7 cellular contexts compared by ENCODE assay signal in the genomic region with DNA sequence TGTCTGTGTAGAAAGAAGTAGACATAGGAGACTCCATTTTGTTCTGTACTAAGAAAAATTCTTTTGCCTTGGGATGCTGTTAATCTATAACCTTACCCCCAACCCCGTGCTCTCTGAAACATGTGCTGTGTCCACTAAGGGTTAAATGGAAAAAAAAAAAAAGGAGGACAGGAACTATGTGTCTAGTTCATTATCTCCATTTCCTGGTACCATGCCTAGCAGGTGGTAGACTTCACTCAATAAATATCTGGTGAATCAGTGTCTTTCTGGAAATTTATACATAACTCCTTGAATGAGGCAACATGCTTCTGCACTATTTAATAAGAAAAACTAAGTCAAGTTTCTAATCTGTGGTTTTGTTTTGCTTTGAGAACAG. TPM values are rescaled to one million over a fixed set of nuclear protein-coding genes. Genes with fewer than 3 reads are reported as not detected.
DNase-seq lines count a peak whose midpoint lies in the region; ATAC-seq and TF ChIP-seq lines count a peak whose summit lies in the region.
"Not testable (repeated sequence)": the region's sequence is repeated elsewhere in the genome, so short reads cannot be mapped to it uniquely, and the experiment has no call there.
"Had no signal": no experiment of that assay in that cellular context is flagged by ENCODE, and none has a peak within 500 bp of the region (broad histone marks: within the 10 kb centered on the region; RNA-seq: fewer than 3 reads in every experiment).

No MANE protein-coding gene starts in this region.

- in situ Hi-C loops in HAP-1 (cut with MboI; ENCODE audit: low sequenced_read_pairs) = loop anchor here (10.0 kb wide), 1 partner anchor 76 kb away; no protein-coding TSS in a partner anchor
- in situ Hi-C loops in mammary epithelial cell (cut with MboI; ENCODE audit: low sequenced_read_pairs in 2 of 2) = not testable (repeated sequence)

- H3K4me2 ChIP-seq in mammary epithelial cell (ENCODE audit: insufficient read depth, low read depth, low read length) (peak overlapping the region; percentile 74), hepatocyte (peak overlapping the region; percentile 75), neuronal stem cell (ENCODE audit: insufficient read depth, low read length, poor library complexity, severe bottlenecking) (peak overlapping the region; percentile 61)

- peaks cover 33% of the 10 kb centered on the region for H3K36me3 ChIP-seq in HAP-1 (replicated peaks)
- not testable (repeated sequence) for H3K36me3 ChIP-seq in mammary epithelial cell (ENCODE audit: insufficient read depth, low read length); hepatocyte (replicated peaks; ENCODE audit: insufficient read depth, low read depth); upper lobe of right lung
- H3K36me3 ChIP-seq in neuronal stem cell (replicated peaks in 1 of 2; ENCODE audit: control insufficient read depth in 2 of 2, insufficient read depth in 2 of 2, low read length in 2 of 2) = peaks cover 8 to 29% of the 10 kb centered on the region in 2 donors

- H3K9me2 ChIP-seq in hepatocyte (replicated peaks; ENCODE audit: insufficient read depth) = not testable (repeated sequence)

- H3K4me1 ChIP-seq in HAP-1 (peaks cover 16% of the 10 kb centered on the region; the same call in 1 of the 2 replicates), mammary epithelial cell (ENCODE audit: insufficient read depth, low read length) (peaks cover 12% of the 10 kb centered on the region)
- H3K4me1 ChIP-seq in hepatocyte (ENCODE audit: insufficient read depth); neuronal stem cell (ENCODE audit: control insufficient read depth in 2 of 2, insufficient read depth in 1 of 2, low read depth in 1 of 2, low read length in 2 of 2); upper lobe of right lung: not testable (repeated sequence)

- not testable (repeated sequence) for H3K9me3 Mint-ChIP-seq in T-helper 2 cell treated with Interferon-gamma antibody and Interleukin-4, amounts not matched to agents 5 μg/mL and 100 μg/mL, for 36 hours

- not testable (repeated sequence) for H3K14ac ChIP-seq in neuronal stem cell (ENCODE audit: low read length)

- H4K8ac ChIP-seq in neuronal stem cell (ENCODE audit: low read depth, low read length) = peak overlapping the region; percentile 7

- DNase-seq in HAP-1 (ENCODE audit: low spot score in 2 of 2); T-helper 2 cell treated with Interferon-gamma antibody and Interleukin-4, amounts not matched to agents 5 μg/mL and 100 μg/mL, for 36 hours (ENCODE audit: low spot score); mammary epithelial cell; hepatocyte (ENCODE audit: low spot score); neuronal stem cell (ENCODE audit: low spot score); upper lobe of right lung: not testable (repeated sequence)

- H3K27ac ChIP-seq in mammary epithelial cell (ENCODE audit: insufficient read depth, low read depth, low read length) (peak overlapping the region; percentile 63), hepatocyte (peak overlapping the region; percentile 85), neuronal stem cell (replicated peaks; ENCODE audit: low read length) (peak overlapping the region; percentile 69), upper lobe of right lung (peak overlapping the region; percentile 89)

- peaks cover 17% of the 10 kb centered on the region for H3K4me1 Mint-ChIP-seq in T-helper 2 cell treated with Interferon-gamma antibody and Interleukin-4, amounts not matched to agents 5 μg/mL and 100 μg/mL, for 36 hours (ENCODE audit: low read depth)

- H3K27ac Mint-ChIP-seq in T-helper 2 cell treated with Interferon-gamma antibody and Interleukin-4, amounts not matched to agents 5 μg/mL and 100 μg/mL, for 36 hours = peak overlapping the region; percentile 95

- H3K27me3 Mint-ChIP-seq in T-helper 2 cell treated with Interferon-gamma antibody and Interleukin-4, amounts not matched to agents 5 μg/mL and 100 μg/mL, for 36 hours (ENCODE audit: low read depth) = not testable (repeated sequence)

- not testable (repeated sequence) for H2BK15ac ChIP-seq in neuronal stem cell (ENCODE audit: low read length)

- peaks cover 25% of the 10 kb centered on the region for H3K36me3 Mint-ChIP-seq in T-helper 2 cell treated with Interferon-gamma antibody and Interleukin-4, amounts not matched to agents 5 μg/mL and 100 μg/mL, for 36 hours (ENCODE audit: low read depth)

- not testable (repeated sequence) for H2BK12ac ChIP-seq in neuronal stem cell (ENCODE audit: low read length)

- not testable (repeated sequence) for H2AK5ac ChIP-seq in neuronal stem cell (ENCODE audit: low read depth, low read length)

- not testable (repeated sequence) for TF ChIP-seq CTCF in mammary epithelial cell (conservative IDR thresholded peaks at IDR 0.05 in 1 of 2, IDR thresholded peaks at IDR 0.05 in 1 of 2; ENCODE audit: extremely low read depth in 1 of 2, insufficient read depth in 1 of 2, low read depth in 1 of 2, low read length in 2 of 2); hepatocyte (IDR thresholded peaks at IDR 0.05; ENCODE audit: poor library complexity); upper lobe of right lung (IDR thresholded peaks at IDR 0.05)

- H4K20me1 ChIP-seq in mammary epithelial cell (ENCODE audit: insufficient read depth, low read length); hepatocyte (ENCODE audit: insufficient read depth, poor library complexity, severe bottlenecking): not testable (repeated sequence)

- BruUV-seq in mammary epithelial cell (replicated peaks; lab: Mats Ljungman, UMichigan) = not testable (repeated sequence)

- not testable (repeated sequence) for H3K23ac ChIP-seq in neuronal stem cell (ENCODE audit: low read depth, low read length, poor library complexity)

- H3K4ac ChIP-seq in neuronal stem cell (ENCODE audit: low read length) = not testable (repeated sequence)

- intact Hi-C loops in mammary epithelial cell (cut with micrococcal nuclease) = loop anchor here (1.0 to 2.0 kb wide), 4 partner anchors 8 to 273 kb away; a partner anchor contains a TSS
- intact Hi-C loops in upper lobe of right lung (cut with DNase I) = not testable (repeated sequence)

- H3K9me3 ChIP-seq in HAP-1; mammary epithelial cell (replicated peaks; ENCODE audit: insufficient read depth, low read length); hepatocyte (ENCODE audit: low read depth); neuronal stem cell (replicated peaks in 1 of 2; ENCODE audit: control insufficient read depth in 2 of 2, insufficient read depth in 1 of 2, low read depth in 1 of 2, low read length in 2 of 2); upper lobe of right lung: not testable (repeated sequence)

- H2BK120ac ChIP-seq in neuronal stem cell (ENCODE audit: low read depth, low read length) = not testable (repeated sequence)

- H3K79me1 ChIP-seq in neuronal stem cell (ENCODE audit: low read depth, low read length) = not testable (repeated sequence)

- peak overlapping the region; percentile 22 for H4K91ac ChIP-seq in neuronal stem cell (ENCODE audit: low read depth, low read length, poor library complexity)

- H3K79me2 ChIP-seq in mammary epithelial cell (ENCODE audit: insufficient read depth, low read length) = peaks cover 37% of the 10 kb centered on the region
- peaks cover 10% of the 10 kb centered on the region for H3K79me2 ChIP-seq in hepatocyte

- not testable (repeated sequence) for H3K18ac ChIP-seq in neuronal stem cell (ENCODE audit: low read length)

- H2AFZ ChIP-seq in mammary epithelial cell (ENCODE audit: low read depth, low read length) (peak overlapping the region; percentile 91), hepatocyte (peak overlapping the region; percentile 79), neuronal stem cell (ENCODE audit: low read length) (peak overlapping the region; percentile 88)

- dilution Hi-C loops in mammary epithelial cell (cut with HindIII; ENCODE audit: low sequenced_read_pairs) = not testable (repeated sequence)

- H3K4me3 Mint-ChIP-seq in T-helper 2 cell treated with Interferon-gamma antibody and Interleukin-4, amounts not matched to agents 5 μg/mL and 100 μg/mL, for 36 hours = peak overlapping the region; percentile 95

- not testable (repeated sequence) for ATAC-seq in upper lobe of right lung

- CTCF ChIA-PET in mammary epithelial cell (lab: Charles Lee; ENCODE audit: low non-redundant PET) = interaction anchor here (0.6 kb wide), 1 partner anchor 18 kb away, joined by 10 read pairs; no protein-coding TSS in a partner anchor

- H3K9ac ChIP-seq in mammary epithelial cell (ENCODE audit: insufficient read depth, low read length) = peak overlapping the region; percentile 67
- not testable (repeated sequence) for H3K9ac ChIP-seq in neuronal stem cell (ENCODE audit: low read depth, low read length, poor library complexity)

- 100% methylated on average over 1 of the region's 1 CpG for WGBS in mammary epithelial cell (ENCODE audit: low coverage, missing lambda C conversion rate)
- 60% methylated on average over 1 of the region's 1 CpG for WGBS in hepatocyte (ENCODE audit: low lambda C conversion rate, missing lambda C conversion rate)
- no CpG with 5 or more reads among the region's 1 CpG for WGBS in neuronal stem cell (ENCODE audit: extremely low coverage in 2 of 2, insufficient read length in 2 of 2, insufficient replicate concordance in 1 of 2), 2 donors

- H3K27me3 ChIP-seq in HAP-1 (ENCODE audit: low read depth); mammary epithelial cell (ENCODE audit: insufficient read depth, low read length); hepatocyte; neuronal stem cell (ENCODE audit: control insufficient read depth in 3 of 3, insufficient read depth in 3 of 3, low read depth in 1 of 3, low read length in 3 of 3); upper lobe of right lung: not testable (repeated sequence)

- H3K4me3 ChIP-seq in HAP-1 = peak overlapping the region; percentile 80
- peak overlapping the region; percentile 63 to 88 (median 83) for H3K4me3 ChIP-seq in mammary epithelial cell (replicated peaks in 1 of 3; ENCODE audit: insufficient read depth in 1 of 3, low read depth in 2 of 3, low read length in 3 of 3)
- H3K4me3 ChIP-seq in hepatocyte = peak overlapping the region; percentile 63
- peak overlapping the region; percentile 81 for H3K4me3 ChIP-seq in neuronal stem cell (ENCODE audit: low read length in 2 of 2)
- peak overlapping the region; percentile 64 for H3K4me3 ChIP-seq in upper lobe of right lung

- not testable (repeated sequence) for H2BK5ac ChIP-seq in neuronal stem cell (ENCODE audit: low read length)

RNA-seq across cellular contexts. Expression of a gene that starts 0.7 kb away (rescaled TPM):
- total RNA-seq in mammary epithelial cell (10 to 100 TPM in 1 of 2 donors, 1 to 10 TPM in 1; 1.0 to 29.8 TPM), hepatocyte (4.1 and 5.8 TPM in 2 replicates), upper lobe of right lung (0.93 TPM)
- polyA plus RNA-seq in mammary epithelial cell (38.0 TPM), hepatocyte (6.7 and 8.8 TPM in 2 replicates)
- 26.3 TPM for polyA minus RNA-seq in mammary epithelial cell
- polyA plus RNA-seq in neuronal stem cell (2013, experiment 1 of 2) = 90.4 TPM
- polyA plus RNA-seq in neuronal stem cell (2013, experiment 2 of 2) = 92.2 TPM

RNA-seq across cellular contexts. Expression of a gene that starts 8.0 kb away (rescaled TPM):
- total RNA-seq in mammary epithelial cell = not detected
- not detected for polyA plus RNA-seq in mammary epithelial cell
- polyA minus RNA-seq in mammary epithelial cell = under 0.01 TPM
- not detected in 2 replicates for total RNA-seq in hepatocyte
- not detected in 2 replicates for polyA plus RNA-seq in hepatocyte
- not detected for polyA plus RNA-seq in neuronal stem cell (2013, experiment 1 of 2)
- not detected for polyA plus RNA-seq in neuronal stem cell (2013, experiment 2 of 2)
- total RNA-seq in upper lobe of right lung = not detected
- total RNA-seq: left cardiac atrium had no signal

RNA-seq across cellular contexts. Expression of a gene that starts 36.4 kb away (rescaled TPM):
- 1,000 to 10,000 TPM; 1,053 to 1,537 TPM for total RNA-seq in mammary epithelial cell
- 2,133 TPM for polyA plus RNA-seq in mammary epithelial cell
- 614 TPM for polyA minus RNA-seq in mammary epithelial cell
- total RNA-seq in hepatocyte = 2,179 and 2,550 TPM in 2 replicates
- polyA plus RNA-seq in hepatocyte = 481 and 503 TPM in 2 replicates
- polyA plus RNA-seq in neuronal stem cell (2013, experiment 1 of 2) = 7,805 TPM
- 7,922 TPM for polyA plus RNA-seq in neuronal stem cell (2013, experiment 2 of 2)
- total RNA-seq in upper lobe of right lung = 1,338 TPM

RNA-seq across cellular contexts. Expression of a gene that starts 49.0 kb away (rescaled TPM):
- total RNA-seq in mammary epithelial cell (under 1 TPM; 0.33 to 0.52 TPM), hepatocyte (0.72 and 0.83 TPM in 2 replicates), upper lobe of right lung (not detected)
- polyA plus RNA-seq in mammary epithelial cell (0.39 TPM), hepatocyte (0.48 and 2.2 TPM in 2 replicates)
- polyA minus RNA-seq in mammary epithelial cell = not detected
- 2.1 TPM for polyA plus RNA-seq in neuronal stem cell (2013, experiment 1 of 2)
- polyA plus RNA-seq in neuronal stem cell (2013, experiment 2 of 2) = 1.9 TPM
